Comparison of ENCODE assay signal across 8 cellular contexts in genomic region chr22:28678778-28679610, GRCh38. TPM values are rescaled to one million over a fixed set of nuclear protein-coding genes. Genes with fewer than 3 reads are reported as not detected.
DNase-seq lines count a peak whose midpoint lies in the region; ATAC-seq and TF ChIP-seq lines count a peak whose summit lies in the region.
"Not testable (repeated sequence)": the region's sequence is repeated elsewhere in the genome, so short reads cannot be mapped to it uniquely, and the experiment has no call there.

No MANE protein-coding gene starts in this region.

- CTCF ChIA-PET in activated B cell treated with CpG ODN at 0.5 μM for 24 hours (lab: Charles Lee): not testable (repeated sequence)

- DNase-seq in EH (ENCODE audit: low read depth): peak; percentile 5
- peak; percentile 54 for DNase-seq in NCI-H146 (lab: John Stamatoyannopoulos, UW)
- DNase-seq in activated B cell treated with CpG ODN at 0.5 μM for 24 hours; lung (ENCODE audit: low spot score): not testable (repeated sequence)
- peak; percentile 5 to 31 (median 22) for DNase-seq in body of pancreas
- DNase-seq in germinal center (ENCODE audit: low spot score): peak; percentile 18
- peak; percentile 14 for DNase-seq in putamen (ENCODE audit: low spot score)
- DNase-seq in ureter (ENCODE audit: low spot score): peak; percentile 42

- H3K27ac ChIP-seq in body of pancreas: peak overlapping the region in 2 of 4 donors; percentile 25 to 38
- peak overlapping the region; percentile 63 to 67 for H3K27ac ChIP-seq in lung (ENCODE audit: low read depth in 1 of 2, low read length in 1 of 2)

- not testable (repeated sequence) for H3K36me3 ChIP-seq in body of pancreas (replicated peaks in 1 of 2; ENCODE audit: insufficient read depth in 1 of 2, low read depth in 2 of 2); lung (ENCODE audit: control insufficient read depth in 2 of 2, insufficient read depth in 2 of 2, low read length in 2 of 2)

- not testable (repeated sequence) for H3K36me3 Mint-ChIP-seq in activated B cell treated with CpG ODN at 0.5 μM for 24 hours (ENCODE audit: low read depth)

- POLR2A ChIA-PET in activated B cell treated with CpG ODN at 0.5 μM for 24 hours (lab: Charles Lee): not testable (repeated sequence)

- peak; percentile 18 for ATAC-seq in activated B cell treated with CpG ODN at 0.5 μM for 24 hours (ENCODE audit: low read depth)
- ATAC-seq in body of pancreas; lung (ENCODE audit: insufficient read depth, low FRiP score): not testable (repeated sequence)

- WGBS in body of pancreas, 2 donors: 8 to 72% methylated on average over 5 to 55 of the region's 58 CpGs
- WGBS in lung, 2 donors: 19 to 24% methylated on average over 46 to 58 of the region's 58 CpGs

- H3K27me3 Mint-ChIP-seq in activated B cell treated with CpG ODN at 0.5 μM for 24 hours: peaks cover 14% of the 10 kb centered on the region

- peaks cover 23% of the 10 kb centered on the region for H3K4me1 Mint-ChIP-seq in activated B cell treated with CpG ODN at 0.5 μM for 24 hours

- intact Hi-C loops in activated B cell treated with CpG ODN at 0.5 μM for 24 hours (cut with micrococcal nuclease): loop anchor here (2.0 to 5.0 kb wide), 3 partner anchors 33 to 123 kb away; partner anchors contain the start of genes CCDC117 and XBP1
- intact Hi-C loops in body of pancreas (cut with DNase I): not testable (repeated sequence)

- H3K4me3 ChIP-seq in body of pancreas: peak overlapping the region; percentile 69 to 74
- H3K4me3 ChIP-seq in lung: peak overlapping the region; percentile 77

- peaks cover 16% of the 10 kb centered on the region for H3K4me1 ChIP-seq in body of pancreas
- not testable (repeated sequence) for H3K4me1 ChIP-seq in lung (ENCODE audit: control insufficient read depth in 2 of 2, insufficient read depth in 2 of 2, low read length in 2 of 2)

- TF ChIP-seq CTCF in activated B cell treated with CpG ODN at 0.5 μM for 24 hours (IDR thresholded peaks at IDR 0.05); body of pancreas (IDR thresholded peaks at IDR 0.05); lung (IDR thresholded peaks at IDR 0.05; ENCODE audit: control extremely low read depth, extremely low read depth): not testable (repeated sequence)

- peak overlapping the region; percentile 59 for H3K27ac Mint-ChIP-seq in activated B cell treated with CpG ODN at 0.5 μM for 24 hours

- peak overlapping the region; percentile 80 for H3K4me3 Mint-ChIP-seq in activated B cell treated with CpG ODN at 0.5 μM for 24 hours

- H3K9me3 Mint-ChIP-seq in activated B cell treated with CpG ODN at 0.5 μM for 24 hours: not testable (repeated sequence)

- H3K9me3 ChIP-seq in body of pancreas; lung (ENCODE audit: control insufficient read depth in 2 of 2, insufficient read depth in 1 of 2, low read length in 1 of 2): not testable (repeated sequence)

- not testable (repeated sequence) for TF ChIP-seq POLR2A in body of pancreas (IDR thresholded peaks at IDR 0.05)

- H3K27me3 ChIP-seq in body of pancreas; lung (ENCODE audit: control insufficient read depth, insufficient read depth): not testable (repeated sequence)

RNA-seq across cellular contexts. Expression of gene TTC28, which starts 0.6 kb away (rescaled TPM):
- total RNA-seq in activated B cell treated with CpG ODN at 0.5 μM for 24 hours (6.2 and 7.9 TPM in 2 replicates), body of pancreas (10 to 100 TPM; 21.0 to 87.3 TPM), lung (10 to 100 TPM; 43.9 to 72.2 TPM), ureter (56.8 TPM)
- 1 to 10 TPM; 4.7 to 5.7 TPM for polyA plus RNA-seq in lung
